Comparison of ENCODE assay signal across 6 cellular contexts in genomic region chr9:129296195-129296594, GRCh38.
DNase-seq lines count a peak whose midpoint lies in the region; ATAC-seq and TF ChIP-seq lines count a peak whose summit lies in the region.
"Not testable (repeated sequence)": the region's sequence is repeated elsewhere in the genome, so short reads cannot be mapped to it uniquely, and the experiment has no call there.

No MANE protein-coding gene starts in this region.

- TF ChIP-seq CTCF in HEK293 (tag by site-specific recombination; IDR thresholded peaks at IDR 0.05); upper lobe of right lung (IDR thresholded peaks at IDR 0.05): not testable (repeated sequence)

- POLR2A ChIA-PET in HEK293 (lab: Yijun Ruan, JAX): not testable (repeated sequence)

- H3K36me3 ChIP-seq in HEK293 (ENCODE audit: control insufficient read depth in 2 of 2, insufficient read depth in 1 of 2, low read length in 2 of 2); upper lobe of right lung: not testable (repeated sequence)

- not testable (repeated sequence) for H3K36me3 Mint-ChIP-seq in activated CD8-positive, alpha-beta memory T cell treated with anti-CD3 and anti-CD28 coated beads, Interleukin-2, amount 10 ng/mL, durations not matched to agents 7 days and 5 days

- intact Hi-C loops in upper lobe of right lung (cut with DNase I): not testable (repeated sequence)

- H3K4me1 ChIP-seq in HEK293 (ENCODE audit: control insufficient read depth, insufficient read depth, low read length); upper lobe of right lung: not testable (repeated sequence)

- not testable (repeated sequence) for H3K27me3 ChIP-seq in upper lobe of right lung

- peaks cover 26% of the 10 kb centered on the region for H3K27me3 Mint-ChIP-seq in activated CD8-positive, alpha-beta memory T cell treated with anti-CD3 and anti-CD28 coated beads, Interleukin-2, amount 10 ng/mL, durations not matched to agents 7 days and 5 days

- not testable (repeated sequence) for H3K4me3 Mint-ChIP-seq in activated CD8-positive, alpha-beta memory T cell treated with anti-CD3 and anti-CD28 coated beads, Interleukin-2, amount 10 ng/mL, durations not matched to agents 7 days and 5 days

- H3K4me3 ChIP-seq in HEK293 (ENCODE audit: low read depth, low read length); upper lobe of right lung: not testable (repeated sequence)

- ATAC-seq in activated CD8-positive, alpha-beta memory T cell treated with anti-CD3 and anti-CD28 coated beads, Interleukin-2, amount 10 ng/mL, durations not matched to agents 7 days and 5 days; left lobe of liver; upper lobe of right lung: not testable (repeated sequence)

- DNase-seq in activated CD8-positive, alpha-beta memory T cell treated with anti-CD3 and anti-CD28 coated beads, Interleukin-2, amount 10 ng/mL, durations not matched to agents 7 days and 5 days: peak; percentile 14
- DNase-seq in activated effector memory CD4-positive, alpha-beta T cell treated with anti-CD3 and anti-CD28 coated beads, Interleukin-2, amount 50 U/mL, for 16 hours: peak; percentile 34
- DNase-seq in left lobe of liver (ENCODE audit: low spot score) (peak; percentile 6), mesenteric fat pad (ENCODE audit: low spot score) (peak; percentile 8), upper lobe of right lung (peak; percentile 0)

- H3K4me1 Mint-ChIP-seq in activated CD8-positive, alpha-beta memory T cell treated with anti-CD3 and anti-CD28 coated beads, Interleukin-2, amount 10 ng/mL, durations not matched to agents 7 days and 5 days: not testable (repeated sequence)

- not testable (repeated sequence) for H3K9me3 ChIP-seq in HEK293 (ENCODE audit: control insufficient read depth, insufficient read depth, low read depth, low read length); upper lobe of right lung

- not testable (repeated sequence) for H3K27ac ChIP-seq in HEK293 (ENCODE audit: extremely low read depth, low read depth, low read length); upper lobe of right lung

- H3K27ac Mint-ChIP-seq in activated CD8-positive, alpha-beta memory T cell treated with anti-CD3 and anti-CD28 coated beads, Interleukin-2, amount 10 ng/mL, durations not matched to agents 7 days and 5 days: not testable (repeated sequence)

- CTCF ChIA-PET in HEK293 (lab: Yijun Ruan, JAX): not testable (repeated sequence)
- CTCF ChIA-PET in activated CD8-positive, alpha-beta memory T cell treated with anti-CD3 and anti-CD28 coated beads, Interleukin-2, amount 10 ng/mL, durations not matched to agents 7 days and 5 days (lab: Charles Lee): interaction anchor here (0.6 to 1.0 kb wide), 2 partner anchors 153 to 256 kb away, joined by 3 read pairs; no protein-coding TSS in a partner anchor

- not testable (repeated sequence) for H3K9me3 Mint-ChIP-seq in activated CD8-positive, alpha-beta memory T cell treated with anti-CD3 and anti-CD28 coated beads, Interleukin-2, amount 10 ng/mL, durations not matched to agents 7 days and 5 days (ENCODE audit: low read depth)

TF ChIP-seq in HEK293, 187 proteins besides CTCF, POLR2A, EP300 and RAD21:
- peak; percentile 90 for TF ChIP-seq ZNF146 (tag by site-specific recombination; IDR thresholded peaks at IDR 0.05)
TF ChIP-seq in HEK293: peak in this region for 1; not testable (repeated sequence) for 186.
